18 cellular contexts compared by ENCODE assay signal in genomic region chr3:108073712-108074431, GRCh38. TPM values are rescaled to one million over a fixed set of nuclear protein-coding genes. Genes with fewer than 3 reads are reported as not detected.
A peak's percentile ranks its signal among the peaks of the same experiment; 100 is the strongest.
DNase-seq lines count a peak whose midpoint lies in the region; ATAC-seq, FAIRE-seq and TF ChIP-seq lines count a peak whose summit lies in the region.
"Had no signal": no experiment of that assay in that cellular context is flagged by ENCODE, and none has a peak within 500 bp of the region (broad histone marks: within the 10 kb centered on the region; RNA-seq: fewer than 3 reads in every experiment).

No MANE protein-coding gene starts in this region.

- H3K36me3 ChIP-seq in bronchial epithelial cell (ENCODE audit: control insufficient read depth, insufficient read depth, low read length): no peaks in the 10 kb centered on the region
- no peaks in the 10 kb centered on the region for H3K36me3 ChIP-seq in osteoblast (ENCODE audit: insufficient read depth, low read length)
- H3K36me3 ChIP-seq: brain microvascular endothelial cell had no signal

- DNase-seq in activated T-cell treated with anti-CD3 and anti-CD28 coated beads, Interleukin-2, amount 50 U/mL, for 24 hours: no peak
- no peak for DNase-seq in activated T-cell treated with anti-CD3 and anti-CD28 coated beads, Interleukin-2, amount 50 U/mL, for 48 hours
- peak; percentile 49 for DNase-seq in HCEC 1CT
- peak; percentile 37 for DNase-seq in bronchial epithelial cell (ENCODE audit: low read depth)
- DNase-seq in osteoblast (ENCODE audit: insufficient read length, low spot score, missing footprints): no peak
- DNase-seq in stimulated activated CD8-positive, alpha-beta memory T cell treated with anti-CD3 and anti-CD28 coated beads, Interleukin-4, amount 100 ng/mL, for 48 hours: no peak
- DNase-seq: activated CD4-positive, alpha-beta T cell treated with anti-CD3 and anti-CD28 coated beads, Interleukin-2, amount 10 ng/mL, durations not matched to agents 7 days and 5 days; activated effector memory CD4-positive, alpha-beta T cell treated with Interleukin-2 at 50 U/mL for 16 hours; brain microvascular endothelial cell; KG1; left lung; NCI-H1436 treated with DMSO at 0.1 percent for 48 hours; NK-92 treated with Interleukin-12 subunit alpha and Interleukin-12 subunit beta, amount 100 ng/mL, for 24 hours; small intestine; upper lobe of left lung had no signal

- no peaks in the 10 kb centered on the region for H4K20me1 ChIP-seq in osteoblast (ENCODE audit: insufficient read depth, low read length)

- H3K4me3 ChIP-seq in bronchial epithelial cell (ENCODE audit: low read depth, low read length) (no peak overlapping the region), osteoblast (ENCODE audit: insufficient read depth, low read length) (no peak overlapping the region)
- H3K4me3 ChIP-seq: left lung, upper lobe of left lung had no signal

- no peak overlapping the region for H3K4me3 Mint-ChIP-seq in activated T-cell treated with anti-CD3 and anti-CD28 coated beads, Interleukin-2, amount 50 U/mL, for 24 hours
- H3K4me3 Mint-ChIP-seq: activated CD4-positive, alpha-beta T cell treated with anti-CD3 and anti-CD28 coated beads, Interleukin-2, amount 10 ng/mL, durations not matched to agents 7 days and 5 days; T-helper 1 cell treated with Interleukin-12 subunit alpha and Interleukin-12 subunit beta and Interleukin-4 antibody, amounts not matched to agents 30 μg/mL and 1 μg/mL, for 36 hours had no signal

- FAIRE-seq in bronchial epithelial cell (lab: Jason Lieb, UNC): peak; percentile 43
- FAIRE-seq: small intestine had no signal

- no peaks in the 10 kb centered on the region for H3K9me3 Mint-ChIP-seq in activated T-cell treated with anti-CD3 and anti-CD28 coated beads, Interleukin-2, amount 50 U/mL, for 24 hours
- H3K9me3 Mint-ChIP-seq: activated CD4-positive, alpha-beta T cell treated with anti-CD3 and anti-CD28 coated beads, Interleukin-2, amount 10 ng/mL, durations not matched to agents 7 days and 5 days; T-helper 1 cell treated with Interleukin-12 subunit alpha and Interleukin-12 subunit beta and Interleukin-4 antibody, amounts not matched to agents 30 μg/mL and 1 μg/mL, for 36 hours had no signal

- H3K27ac Mint-ChIP-seq in activated T-cell treated with anti-CD3 and anti-CD28 coated beads, Interleukin-2, amount 50 U/mL, for 24 hours: peak overlapping the region; percentile 80
- H3K27ac Mint-ChIP-seq: activated CD4-positive, alpha-beta T cell treated with anti-CD3 and anti-CD28 coated beads, Interleukin-2, amount 10 ng/mL, durations not matched to agents 7 days and 5 days; T-helper 1 cell treated with Interleukin-12 subunit alpha and Interleukin-12 subunit beta and Interleukin-4 antibody, amounts not matched to agents 30 μg/mL and 1 μg/mL, for 36 hours had no signal

- H3K79me2 ChIP-seq in osteoblast (ENCODE audit: insufficient read depth, low read length): peaks cover 29% of the 10 kb centered on the region

- TF ChIP-seq CTCF in bronchial epithelial cell (IDR thresholded peaks at IDR 0.05; ENCODE audit: insufficient read depth, low read length, severe bottlenecking) (no peak), osteoblast (IDR thresholded peaks at IDR 0.05; ENCODE audit: extremely low read depth, low read depth, low read length) (no peak)

- H3K27me3 ChIP-seq in bronchial epithelial cell (ENCODE audit: control insufficient read depth, insufficient read depth, low read length): no peaks in the 10 kb centered on the region
- H3K27me3 ChIP-seq in osteoblast (ENCODE audit: insufficient read depth, low read length): no peaks in the 10 kb centered on the region
- H3K27me3 ChIP-seq: brain microvascular endothelial cell, left lung, upper lobe of left lung had no signal

- peaks cover 80% of the 10 kb centered on the region for H3K4me1 Mint-ChIP-seq in activated T-cell treated with anti-CD3 and anti-CD28 coated beads, Interleukin-2, amount 50 U/mL, for 24 hours (ENCODE audit: low read depth)

- H3K27ac ChIP-seq in osteoblast (ENCODE audit: low read depth, low read length): peak overlapping the region; percentile 43
- H3K27ac ChIP-seq: brain microvascular endothelial cell, left lung, upper lobe of left lung had no signal

- no peaks in the 10 kb centered on the region for H3K27me3 Mint-ChIP-seq in activated T-cell treated with anti-CD3 and anti-CD28 coated beads, Interleukin-2, amount 50 U/mL, for 24 hours
- H3K27me3 Mint-ChIP-seq: activated CD4-positive, alpha-beta T cell treated with anti-CD3 and anti-CD28 coated beads, Interleukin-2, amount 10 ng/mL, durations not matched to agents 7 days and 5 days had no signal

- ATAC-seq in HG03135 (IDR thresholded peaks at IDR 0.05; ENCODE audit: unreplicated experiment) (no peak), HG02763 (IDR thresholded peaks at IDR 0.05; ENCODE audit: unreplicated experiment) (no peak)
- ATAC-seq: left lung had no signal

- H3K4me2 ChIP-seq in osteoblast (ENCODE audit: insufficient read depth, low read length): peak overlapping the region; percentile 36

- no peak overlapping the region for H2AFZ ChIP-seq in osteoblast (ENCODE audit: low read length)

- H3K9me3 ChIP-seq in osteoblast (ENCODE audit: low read depth, low read length): no peaks in the 10 kb centered on the region
- H3K9me3 ChIP-seq: left lung, upper lobe of left lung had no signal

- no peaks in the 10 kb centered on the region for H3K4me1 ChIP-seq in osteoblast (ENCODE audit: insufficient read depth, low read length)

- peaks cover 89% of the 10 kb centered on the region for H3K36me3 Mint-ChIP-seq in activated T-cell treated with anti-CD3 and anti-CD28 coated beads, Interleukin-2, amount 50 U/mL, for 24 hours (ENCODE audit: low read depth)

RNA-seq across cellular contexts. Expression of gene CD47, which starts 17.0 kb away (rescaled TPM):
- 38.0 and 60.0 TPM in 2 replicates for total RNA-seq in bronchial epithelial cell
- total RNA-seq in osteoblast: 72.7 and 76.0 TPM in 2 replicates

Comparison
In these comparisons a context has a peak if more than half of its experiments do, and no peak if none do; other contexts are left out.
1. DNase-seq: peak in HCEC 1CT (single experiment) and bronchial epithelial cell (single experiment); none in activated T-cell treated with anti-CD3 and anti-CD28 coated beads, Interleukin-2, amount 50 U/mL, for 24 hours (single experiment), activated T-cell treated with anti-CD3 and anti-CD28 coated beads, Interleukin-2, amount 50 U/mL, for 48 hours (0 of 2), osteoblast (single experiment) and stimulated activated CD8-positive, alpha-beta memory T cell treated with anti-CD3 and anti-CD28 coated beads, Interleukin-4, amount 100 ng/mL, for 48 hours (single experiment).